Comparison of ENCODE assay signal across 11 cellular contexts in the genomic region with DNA sequence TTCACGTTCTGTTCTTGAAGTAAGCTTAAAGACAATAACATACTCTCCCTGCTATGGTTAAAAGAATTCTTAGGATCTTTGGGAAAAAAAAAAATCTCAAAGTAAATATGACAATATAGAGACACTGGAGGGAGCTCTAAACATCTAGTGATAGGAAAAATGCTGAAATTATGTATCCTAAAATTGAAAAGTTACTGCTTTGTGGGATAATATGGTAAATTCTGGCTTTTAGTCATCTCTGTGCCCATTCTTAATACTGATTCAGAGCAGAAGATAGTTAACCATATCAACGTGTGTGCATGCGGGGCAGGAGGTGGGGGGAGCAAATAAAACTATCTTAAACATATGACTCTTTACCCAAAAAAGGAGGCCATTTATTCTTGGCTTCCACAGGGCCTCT.
A peak's percentile ranks its signal among the peaks of the same experiment; 100 is the strongest.
DNase-seq lines count a peak whose midpoint lies in the region; ATAC-seq and TF ChIP-seq lines count a peak whose summit lies in the region.
"Had no signal": no experiment of that assay in that cellular context is flagged by ENCODE, and none has a peak within 500 bp of the region (broad histone marks: within the 10 kb centered on the region; RNA-seq: fewer than 3 reads in every experiment).

No MANE protein-coding gene starts in this region.

- H3K27ac Mint-ChIP-seq in activated naive CD8-positive, alpha-beta T cell treated with anti-CD3 and anti-CD28 coated beads, Interleukin-2, amount 50 U/mL, for 24 hours, result peak overlapping the region; percentile 39

- TF ChIP-seq CTCF in AG10803 (conservative IDR thresholded peaks at IDR 0.05; ENCODE audit: low read length) (peak; percentile 48), coronary artery (IDR thresholded peaks at IDR 0.05) (no peak)

- H3K9ac ChIP-seq in GM23248 (no peak overlapping the region), muscle layer of colon (ENCODE audit: low read length) (no peak overlapping the region)

- H3K79me2 ChIP-seq in GM23248 (ENCODE audit: insufficient read depth), result no peaks in the 10 kb centered on the region

- H3K36me3 Mint-ChIP-seq in activated naive CD8-positive, alpha-beta T cell treated with anti-CD3 and anti-CD28 coated beads, Interleukin-2, amount 50 U/mL, for 24 hours (ENCODE audit: low read depth), result peaks cover 13% of the 10 kb centered on the region

- DNase-seq in AG10803 (ENCODE audit: low read depth), result peak; percentile 36
- peak; percentile 55 for DNase-seq in GM23248
- no peak for DNase-seq in activated naive CD8-positive, alpha-beta T cell treated with anti-CD3 and anti-CD28 coated beads, Interleukin-2, amount 50 U/mL, for 24 hours
- no peak for DNase-seq in amniotic stem cell (lab: John Stamatoyannopoulos, UW)
- no peak for DNase-seq in SHP77 (lab: John Stamatoyannopoulos, UW)
- DNase-seq in coronary artery (ENCODE audit: low spot score), result no peak
- no peak for DNase-seq in DMS153 treated with DMSO at 0.1 percent for 48 hours (lab: John Stamatoyannopoulos, UW; ENCODE audit: unreplicated experiment)
- DNase-seq: activated gamma-delta T cell treated with Interleukin-2 at 50 U/mL for 16 hours; NCI-H2171; stimulated activated CD4-positive, alpha-beta T cell treated with anti-CD3 and anti-CD28 coated beads, Interleukin-12 subunit alpha, Interleukin-12 subunit beta, amount 100 ng/mL, for 4 hours had no signal

- in situ Hi-C loops in GM23248 (cut with MboI), result no loop called here

- H3K4me2 ChIP-seq in GM23248 (ENCODE audit: unreplicated experiment), result no peak overlapping the region

- no peak overlapping the region for H3K4me3 Mint-ChIP-seq in activated naive CD8-positive, alpha-beta T cell treated with anti-CD3 and anti-CD28 coated beads, Interleukin-2, amount 50 U/mL, for 24 hours

- H3K9me3 ChIP-seq in GM23248 (ENCODE audit: low read depth), result no peaks in the 10 kb centered on the region
- H3K9me3 ChIP-seq in muscle layer of colon (ENCODE audit: low read length), result no peaks in the 10 kb centered on the region

- H3K4me1 ChIP-seq in GM23248 (ENCODE audit: insufficient read depth) (peaks cover 12% of the 10 kb centered on the region), muscle layer of colon (ENCODE audit: insufficient read depth, low read length) (peaks cover 70% of the 10 kb centered on the region)

- H3F3A ChIP-seq in GM23248 (ENCODE audit: insufficient read depth), result peaks cover 3% of the 10 kb centered on the region

- H3K27me3 Mint-ChIP-seq in activated naive CD8-positive, alpha-beta T cell treated with anti-CD3 and anti-CD28 coated beads, Interleukin-2, amount 50 U/mL, for 24 hours, result no peaks in the 10 kb centered on the region

- H3K4me3 ChIP-seq in AG10803 (ENCODE audit: low read length) (no peak overlapping the region), GM23248 (no peak overlapping the region), muscle layer of colon (ENCODE audit: low read depth in 1 of 2, low read length in 2 of 2) (no peak overlapping the region), coronary artery (no peak overlapping the region)

- no peak overlapping the region for H3K27ac ChIP-seq in GM23248
- H3K27ac ChIP-seq in muscle layer of colon (ENCODE audit: low read depth, low read length), result peak overlapping the region; percentile 54
- no peak overlapping the region for H3K27ac ChIP-seq in coronary artery

- no peak overlapping the region for H2AFZ ChIP-seq in GM23248

- no peaks in the 10 kb centered on the region for H3K9me2 ChIP-seq in GM23248 (ENCODE audit: insufficient read depth)

- H3K9me3 Mint-ChIP-seq in activated naive CD8-positive, alpha-beta T cell treated with anti-CD3 and anti-CD28 coated beads, Interleukin-2, amount 50 U/mL, for 24 hours, result peaks cover 5% of the 10 kb centered on the region

- no peaks in the 10 kb centered on the region for H3K27me3 ChIP-seq in GM23248 (replicated peaks; ENCODE audit: insufficient read depth)
- H3K27me3 ChIP-seq in muscle layer of colon (ENCODE audit: control insufficient read depth in 1 of 2, insufficient read depth in 2 of 2, low read length in 2 of 2), result no peaks in the 10 kb centered on the region

- no peaks in the 10 kb centered on the region for H4K20me1 ChIP-seq in GM23248 (ENCODE audit: insufficient read depth)

- peaks cover 33% of the 10 kb centered on the region for H3K4me1 Mint-ChIP-seq in activated naive CD8-positive, alpha-beta T cell treated with anti-CD3 and anti-CD28 coated beads, Interleukin-2, amount 50 U/mL, for 24 hours

- 34 to 44% methylated on average over 3 of the region's 3 CpGs for WGBS in GM23248 (ENCODE audit: low coverage in 1 of 2, low lambda C conversion rate in 2 of 2, missing lambda C conversion rate in 2 of 2), 2 experiments

- H3K36me3 ChIP-seq in GM23248 (ENCODE audit: low read depth) (0 out of 2 replicates have a peak, but pooled peaks cover 4% of the 10 kb centered on the region), muscle layer of colon (ENCODE audit: insufficient read depth, low read length) (no peaks in the 10 kb centered on the region)

- ATAC-seq in activated naive CD8-positive, alpha-beta T cell treated with anti-CD3 and anti-CD28 coated beads, Interleukin-2, amount 50 U/mL, for 24 hours, result no peak

Comparison
In these comparisons a context has a peak if more than half of its experiments do, and no peak if none do; other contexts are left out.
1. DNase-seq: peak in AG10803 (single experiment) and GM23248 (single experiment); none in activated naive CD8-positive, alpha-beta T cell treated with anti-CD3 and anti-CD28 coated beads, Interleukin-2, amount 50 U/mL, for 24 hours (single experiment), amniotic stem cell (single experiment), SHP77 (0 of 2), coronary artery (single experiment) and DMS153 treated with DMSO at 0.1 percent for 48 hours (single experiment).